In the genomic region with DNA sequence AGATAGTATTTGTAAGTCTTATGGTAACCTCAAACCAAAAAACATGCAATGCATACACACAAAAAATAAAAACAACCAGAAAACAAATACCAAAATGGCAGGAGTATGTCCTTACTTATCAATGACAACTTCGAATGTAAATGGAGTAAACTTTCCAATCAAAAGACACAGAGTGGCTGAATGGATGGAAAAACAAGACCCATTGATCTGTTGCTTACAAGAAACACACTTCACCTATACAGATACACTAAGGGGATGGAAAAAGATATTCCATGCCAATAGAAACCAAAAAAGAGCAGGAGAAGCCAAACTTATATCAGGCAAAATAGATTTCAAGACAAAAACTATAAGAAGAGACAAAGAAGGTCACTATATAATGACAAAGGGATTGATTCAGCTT, we compare ENCODE assay signal across 22 cellular contexts.
"Had no signal": no experiment of that assay in that cellular context is flagged by ENCODE, and none has a peak within 500 bp of the region (broad histone marks: within the 10 kb centered on the region; RNA-seq: fewer than 3 reads in every experiment).

No MANE protein-coding gene starts in this region.

- ATAC-seq: foreskin keratinocyte; gastroesophageal sphincter; heart left ventricle; left cardiac atrium; left lung; left ventricle myocardium superior; lower lobe of right lung; naive thymus-derived CD4-positive, alpha-beta T cell had no signal

- H3K27ac ChIP-seq: coronary artery, dorsolateral prefrontal cortex, esophagus muscularis mucosa, foreskin keratinocyte, gastroesophageal sphincter, heart left ventricle, hepatocyte, left lung, lower lobe of right lung had no signal

- H3K4me1 ChIP-seq: esophagus muscularis mucosa, foreskin keratinocyte, gastroesophageal sphincter, heart left ventricle, left lung, lower lobe of right lung had no signal

- DNase-seq: dermis blood vessel endothelial cell; dorsolateral prefrontal cortex; effector CD4-positive, alpha-beta T cell; effector memory CD4-positive, alpha-beta T cell; foreskin keratinocyte; heart left ventricle; hypothalamus; immature natural killer cell; islet precursor cell; left cardiac atrium; left lung; left ventricle myocardium superior; lower lobe of right lung; mesenchymal stem cell; naive thymus-derived CD4-positive, alpha-beta T cell had no signal

- H3K36me3 ChIP-seq: esophagus muscularis mucosa, gastroesophageal sphincter, heart left ventricle, left lung, lower lobe of right lung had no signal

- H3K4me3 ChIP-seq: coronary artery, dorsolateral prefrontal cortex, esophagus muscularis mucosa, gastroesophageal sphincter, heart left ventricle, hepatocyte, left lung, lower lobe of right lung had no signal

- FAIRE-seq: colon, endothelial cell of umbilical vein, frontal cortex had no signal

- H3K9me3 ChIP-seq: esophagus muscularis mucosa, gastroesophageal sphincter, lower lobe of right lung had no signal
